Comparison of ENCODE assay signal across 9 cellular contexts in genomic region chr20:45343445-45343866, GRCh38. TPM values are rescaled to one million over a fixed set of nuclear protein-coding genes. Genes with fewer than 3 reads are reported as not detected.
DNase-seq lines count a peak whose midpoint lies in the region; ATAC-seq and TF ChIP-seq lines count a peak whose summit lies in the region.
"Had no signal": no experiment of that assay in that cellular context is flagged by ENCODE, and none has a peak within 500 bp of the region (broad histone marks: within the 10 kb centered on the region; RNA-seq: fewer than 3 reads in every experiment).

No MANE protein-coding gene starts in this region.

- H3K4me3 Mint-ChIP-seq in nephron progenitor cell: peak overlapping the region; percentile 76
- no peak overlapping the region for H3K4me3 Mint-ChIP-seq in activated naive CD4-positive, alpha-beta T cell treated with anti-CD3 and anti-CD28 coated beads, Interleukin-2, amount 10 ng/mL, durations not matched to agents 7 days and 5 days

- CTCF ChIA-PET in BJ (lab: Yijun Ruan, JAX): interaction anchor here (1.2 to 1.3 kb wide), 2 partner anchors 93 to 428 kb away, joined by 5 to 8 read pairs; no protein-coding TSS in a partner anchor
- CTCF ChIA-PET in activated naive CD4-positive, alpha-beta T cell treated with anti-CD3 and anti-CD28 coated beads, Interleukin-2, amount 10 ng/mL, durations not matched to agents 7 days and 5 days (lab: Charles Lee): interaction anchor here (1.2 to 1.3 kb wide), 2 partner anchors 19 to 428 kb away, joined by 3 read pairs; no protein-coding TSS in a partner anchor

- ATAC-seq in GM21723 (IDR thresholded peaks at IDR 0.05; ENCODE audit: unreplicated experiment): no peak

- peaks cover 4% of the 10 kb centered on the region for H3K36me3 Mint-ChIP-seq in nephron progenitor cell (ENCODE audit: low read depth)
- peaks cover 2% of the 10 kb centered on the region for H3K36me3 Mint-ChIP-seq in activated naive CD4-positive, alpha-beta T cell treated with anti-CD3 and anti-CD28 coated beads, Interleukin-2, amount 10 ng/mL, durations not matched to agents 7 days and 5 days

- H3K4me1 Mint-ChIP-seq in nephron progenitor cell: peaks cover 94% of the 10 kb centered on the region
- H3K4me1 Mint-ChIP-seq in activated naive CD4-positive, alpha-beta T cell treated with anti-CD3 and anti-CD28 coated beads, Interleukin-2, amount 10 ng/mL, durations not matched to agents 7 days and 5 days: peaks cover 22% of the 10 kb centered on the region

- peak overlapping the region; percentile 1; the same call in 1 of the 2 replicates for H3K4me3 ChIP-seq in BJ (ENCODE audit: low read depth, low read length)
- H3K4me3 ChIP-seq in coronary artery: peak overlapping the region; percentile 90

- H3K9me3 Mint-ChIP-seq in nephron progenitor cell: no peaks in the 10 kb centered on the region
- no peaks in the 10 kb centered on the region for H3K9me3 Mint-ChIP-seq in activated naive CD4-positive, alpha-beta T cell treated with anti-CD3 and anti-CD28 coated beads, Interleukin-2, amount 10 ng/mL, durations not matched to agents 7 days and 5 days

- no peaks in the 10 kb centered on the region for H3K27me3 ChIP-seq in BJ (ENCODE audit: control insufficient read depth, insufficient read depth, low read length)

- H3K36me3 ChIP-seq in BJ (ENCODE audit: control insufficient read depth, insufficient read depth, low read length): peaks cover 16% of the 10 kb centered on the region

- H3K27ac Mint-ChIP-seq in nephron progenitor cell: peak overlapping the region; percentile 94
- H3K27ac Mint-ChIP-seq in activated naive CD4-positive, alpha-beta T cell treated with anti-CD3 and anti-CD28 coated beads, Interleukin-2, amount 10 ng/mL, durations not matched to agents 7 days and 5 days: no peak overlapping the region

- no peak for DNase-seq in BJ (ENCODE audit: low read depth)
- DNase-seq in NCI-H2029 (lab: John Stamatoyannopoulos, UW): peak; percentile 90
- no peak for DNase-seq in coronary artery (ENCODE audit: low spot score)
- no peak for DNase-seq in nephron progenitor cell
- no peak for DNase-seq in activated naive CD4-positive, alpha-beta T cell treated with anti-CD3 and anti-CD28 coated beads, Interleukin-2, amount 10 ng/mL, durations not matched to agents 7 days and 5 days
- DNase-seq in NCI-H187 treated with DMSO at 0.1 percent for 48 hours (lab: John Stamatoyannopoulos, UW): no peak
- DNase-seq in activated CD4-positive, alpha-beta T cell treated with anti-CD3 and anti-CD28 coated beads for 4 hours: no peak
- DNase-seq: NCI-H2171 had no signal

- TF ChIP-seq CTCF in BJ (IDR thresholded peaks at IDR 0.05; ENCODE audit: insufficient read depth, low read depth, low read length): no peak
- no peak for TF ChIP-seq CTCF in coronary artery (IDR thresholded peaks at IDR 0.05)
- TF ChIP-seq CTCF in nephron progenitor cell (IDR thresholded peaks at IDR 0.05): no peak

- POLR2A ChIA-PET in BJ (lab: Charles Lee): interaction anchor here (0.8 to 1.0 kb wide), 2 partner anchors 17 to 436 kb away, joined by 3 to 12 read pairs; no protein-coding TSS in a partner anchor

- peaks cover 3% of the 10 kb centered on the region for H3K27me3 Mint-ChIP-seq in nephron progenitor cell (ENCODE audit: low read depth, poor library complexity)
- peaks cover 31% of the 10 kb centered on the region for H3K27me3 Mint-ChIP-seq in activated naive CD4-positive, alpha-beta T cell treated with anti-CD3 and anti-CD28 coated beads, Interleukin-2, amount 10 ng/mL, durations not matched to agents 7 days and 5 days

- peak overlapping the region; percentile 94 to 98 for H3K27ac ChIP-seq in coronary artery

RNA-seq across cellular contexts. Expression of gene SDC4, which starts 4.8 kb away (rescaled TPM):
- polyA plus RNA-seq in BJ (2011; rRNA removed): 147 and 153 TPM in 2 replicates
- polyA minus RNA-seq in BJ (2011; rRNA and poly(A)+ RNA removed): 140 and 225 TPM in 2 replicates

RNA-seq across cellular contexts. Expression of gene SYS1, which starts 19.5 kb away (rescaled TPM):
- 38.8 and 71.4 TPM in 2 replicates for polyA plus RNA-seq in BJ (2011; rRNA removed)
- 35.1 and 67.8 TPM in 2 replicates for polyA minus RNA-seq in BJ (2011; rRNA and poly(A)+ RNA removed)

RNA-seq across cellular contexts. Expression of gene TP53TG5, which starts 34.7 kb away (rescaled TPM):
- polyA plus RNA-seq in BJ (2011; rRNA removed): not detected in 2 replicates
- not detected in 2 replicates for polyA minus RNA-seq in BJ (2011; rRNA and poly(A)+ RNA removed)

RNA-seq across cellular contexts. Expression of gene MATN4, which starts 35.4 kb away (rescaled TPM):
- polyA plus RNA-seq in BJ (2011; rRNA removed): 0.05 and 0.06 TPM in 2 replicates
- not detected in 2 replicates for polyA minus RNA-seq in BJ (2011; rRNA and poly(A)+ RNA removed)

RNA-seq across cellular contexts. Expression of gene RBPJL, which starts 36.8 kb away (rescaled TPM):
- not detected in 2 replicates for polyA plus RNA-seq in BJ (2011; rRNA removed)
- not detected in 2 replicates for polyA minus RNA-seq in BJ (2011; rRNA and poly(A)+ RNA removed)
